Comparison of ENCODE assay signal across 17 cellular contexts in genomic region chr1:153123793-153124192, GRCh38. TPM values are rescaled to one million over a fixed set of nuclear protein-coding genes. Genes with fewer than 3 reads are reported as not detected.
"Had no signal": no experiment of that assay in that cellular context is flagged by ENCODE, and none has a peak within 500 bp of the region (broad histone marks: within the 10 kb centered on the region; RNA-seq: fewer than 3 reads in every experiment).

No MANE protein-coding gene starts in this region.

RNA-seq across cellular contexts. Expression of gene SPRR2F, which starts 10.5 kb away (rescaled TPM):
- total RNA-seq: colonic mucosa, dermis blood vessel endothelial cell, endothelial cell of umbilical vein, frontal cortex, glomerular endothelial cell, kidney, left cardiac atrium, left ventricle myocardium inferior, lower lobe of right lung, occipital lobe, psoas muscle, right lobe of liver, thyroid gland, upper lobe of right lung had no signal
- polyA plus RNA-seq: endothelial cell of umbilical vein, heart left ventricle, immature natural killer cell, psoas muscle had no signal

RNA-seq across cellular contexts. Expression of gene SPRR2G, which starts 26.9 kb away (rescaled TPM):
- total RNA-seq: colonic mucosa, dermis blood vessel endothelial cell, endothelial cell of umbilical vein, frontal cortex, glomerular endothelial cell, heart left ventricle, kidney, left cardiac atrium, left ventricle myocardium inferior, lower lobe of right lung, occipital lobe, psoas muscle, right lobe of liver, thyroid gland, upper lobe of right lung, vagina had no signal
- polyA plus RNA-seq: endothelial cell of umbilical vein, heart left ventricle, immature natural killer cell, psoas muscle had no signal

RNA-seq across cellular contexts. Expression of gene SPRR2E, which starts 29.5 kb away (rescaled TPM):
- total RNA-seq: colonic mucosa, dermis blood vessel endothelial cell, endothelial cell of umbilical vein, frontal cortex, glomerular endothelial cell, heart left ventricle, kidney, left cardiac atrium, left ventricle myocardium inferior, lower lobe of right lung, occipital lobe, psoas muscle, right lobe of liver, thyroid gland, upper lobe of right lung had no signal
- polyA plus RNA-seq: endothelial cell of umbilical vein, immature natural killer cell had no signal

RNA-seq across cellular contexts. Expression of gene SPRR2B, which starts 52.4 kb away (rescaled TPM):
- total RNA-seq: colonic mucosa, dermis blood vessel endothelial cell, endothelial cell of umbilical vein, frontal cortex, glomerular endothelial cell, heart left ventricle, kidney, left cardiac atrium, left ventricle myocardium inferior, lower lobe of right lung, occipital lobe, psoas muscle, right lobe of liver, thyroid gland, upper lobe of right lung, vagina had no signal
- polyA plus RNA-seq: endothelial cell of umbilical vein, heart left ventricle, immature natural killer cell, psoas muscle had no signal
